In the genomic region with DNA sequence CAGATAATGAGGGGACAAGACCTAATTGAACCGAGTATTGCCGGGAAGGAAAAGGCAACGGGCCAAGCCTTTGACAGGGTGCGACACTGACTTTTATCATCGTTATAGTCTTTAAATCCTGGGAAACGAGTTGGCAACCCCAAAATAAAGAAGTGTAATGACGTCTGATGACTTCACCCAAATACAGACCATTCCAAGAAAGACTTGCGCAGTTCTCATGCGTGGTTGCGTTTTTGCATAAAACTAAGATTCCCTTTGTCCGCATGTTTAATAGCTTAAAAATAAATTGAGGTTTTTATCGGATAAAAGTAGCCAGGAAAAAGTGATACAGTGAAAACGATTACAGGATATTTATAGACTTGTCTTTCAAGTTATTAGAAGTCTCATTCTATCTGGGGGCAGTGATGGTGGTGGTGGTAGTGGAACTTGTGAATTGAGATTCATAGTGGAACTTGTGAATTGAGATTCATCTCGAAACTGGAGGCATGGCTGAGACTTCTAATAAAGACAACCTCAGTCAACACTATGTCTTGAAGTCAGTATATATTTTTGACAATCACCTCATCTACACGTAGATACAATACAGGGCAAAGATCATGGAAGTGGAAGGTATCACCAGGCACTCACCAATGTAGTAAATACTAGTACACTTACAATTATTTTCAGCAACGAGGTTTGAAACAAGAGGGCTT, we compare ENCODE assay signal across 8 cellular contexts. TPM values are rescaled to one million over a fixed set of nuclear protein-coding genes. Genes with fewer than 3 reads are reported as not detected.
DNase-seq lines count a peak whose midpoint lies in the region; ATAC-seq, FAIRE-seq and TF ChIP-seq lines count a peak whose summit lies in the region.

No MANE protein-coding gene starts in this region.

- WGBS in GM12878 (ENCODE audit: insufficient coverage, insufficient replicate concordance, low lambda C conversion rate, missing lambda C conversion rate) = under 1% methylated on average over 16 of the region's 16 CpGs
- WGBS in lung, 2 donors = 24% methylated on average over 16 of the region's 16 CpGs

- peak; percentile 23 for ATAC-seq in GM19467 (IDR thresholded peaks at IDR 0.05; ENCODE audit: unreplicated experiment)
- ATAC-seq in GM12878 = peak; percentile 46
- ATAC-seq in lung (ENCODE audit: insufficient read depth, low FRiP score) = no peak

- in situ Hi-C loops in GM12878 (cut with MboI) = loop anchor here (5.0 to 25.0 kb wide), 2 partner anchors 56 to 1274 kb away; a partner anchor contains a TSS

- SMC1A ChIA-PET in GM12878 (lab: Charles Lee; ENCODE audit: uncharacterized antibody, unreplicated experiment) = interaction anchor here (0.6 to 4.7 kb wide), 18 partner anchors 12 to 228 kb away, joined by 3 to 60 read pairs (median 4); no protein-coding TSS in a partner anchor

- TF ChIP-seq RAD21 in GM12878 (IDR thresholded peaks at IDR 0.05; ENCODE audit: insufficient read depth, low read depth, low read length) = no peak

- peak overlapping the region; percentile 99 for H3K9ac ChIP-seq in GM12878 (ENCODE audit: control insufficient read depth, insufficient read depth, low read length)

- peak; percentile 78 for FAIRE-seq in GM12878 (lab: Jason Lieb, UNC)

- TSS peak; percentile 97 for BruUV-seq in GM12878 (replicated peaks; lab: Mats Ljungman, UMichigan)

- H3K27ac ChIP-seq in C4-2B = peak overlapping the region; percentile 93
- H3K27ac ChIP-seq in GM12878 (ENCODE audit: control insufficient read depth, insufficient read depth) = peak overlapping the region; percentile 100
- H3K27ac ChIP-seq in lung (ENCODE audit: low read depth in 1 of 2, low read length in 1 of 2) = peak overlapping the region; percentile 82 to 96
- peak overlapping the region; percentile 90 for H3K27ac ChIP-seq in substantia nigra (ENCODE audit: low read depth, low read length, poor library complexity, severe bottlenecking)

- peak overlapping the region; percentile 73 for H2AFZ ChIP-seq in GM12878 (ENCODE audit: control insufficient read depth, low read depth, low read length)

- TF ChIP-seq POLR2A in GM12878 (IDR thresholded peaks at IDR 0.05; ENCODE audit: low read depth, low read length) = no peak

- no peak for TF ChIP-seq CTCF in C4-2B (conservative IDR thresholded peaks at IDR 0.05)
- TF ChIP-seq CTCF in GM12878 (IDR thresholded peaks at IDR 0.05 in 2 of 3, conservative IDR thresholded peaks at IDR 0.05 in 1 of 3; ENCODE audit: control insufficient read depth in 2 of 3, extremely low read depth in 1 of 3, insufficient read depth in 1 of 3, low read depth in 3 of 3, low read length in 3 of 3) = no peak
- TF ChIP-seq CTCF in lung (IDR thresholded peaks at IDR 0.05; ENCODE audit: control extremely low read depth, extremely low read depth) = no peak

- intact Hi-C loops in GM12878 (cut with micrococcal nuclease; ENCODE audit: unreplicated experiment) = loop anchor here (1.0 to 10.0 kb wide), 5 partner anchors 60 to 1271 kb away; a partner anchor contains a TSS

- peaks cover 41% of the 10 kb centered on the region for H3K79me2 ChIP-seq in GM12878 (ENCODE audit: control insufficient read depth, insufficient read depth, low read length)

- DNase-seq in M059J (ENCODE audit: low read depth) (peak; percentile 51), GM12878 (ENCODE audit: low read depth, low spot score) (peak; percentile 87), lung (ENCODE audit: low spot score) (no peak), substantia nigra (lab: John Stamatoyannopoulos, UW) (peak in 2 of 49 donors; percentile 24 to 67), EL (no peak), NCI-H2107 (lab: John Stamatoyannopoulos, UW) (no peak)

- H3K9me3 ChIP-seq in GM12878 (replicated peaks; ENCODE audit: control insufficient read depth, insufficient read depth, low read length) (no peaks in the 10 kb centered on the region), lung (ENCODE audit: control insufficient read depth in 2 of 2, insufficient read depth in 1 of 2, low read length in 1 of 2) (no peaks in the 10 kb centered on the region)

- TF ChIP-seq EP300 in GM12878 (IDR thresholded peaks at IDR 0.05; ENCODE audit: borderline replicate concordance in 1 of 2, control insufficient read depth in 1 of 2, low read depth in 2 of 2, low read length in 2 of 2) = peak; percentile 88 to 97

- H3K4me3 ChIP-seq in GM12878 (peak overlapping the region; percentile 99), lung (peak overlapping the region; percentile 68)

- H3K27me3 ChIP-seq in GM12878 (replicated peaks in 1 of 2; ENCODE audit: control insufficient read depth in 2 of 2, insufficient read depth in 2 of 2, low read length in 1 of 2) (no peaks in the 10 kb centered on the region), lung (ENCODE audit: control insufficient read depth, insufficient read depth) (no peaks in the 10 kb centered on the region)

- H3K36me3 ChIP-seq in GM12878 (ENCODE audit: control insufficient read depth in 2 of 2, insufficient read depth in 2 of 2, low read length in 1 of 2) = no peaks in the 10 kb centered on the region
- no peaks in the 10 kb centered on the region for H3K36me3 ChIP-seq in lung (ENCODE audit: control insufficient read depth in 2 of 2, insufficient read depth in 2 of 2, low read length in 2 of 2)

- no peaks in the 10 kb centered on the region for H4K20me1 ChIP-seq in GM12878 (ENCODE audit: control insufficient read depth, insufficient read depth)

- peak overlapping the region; percentile 99 for H3K4me2 ChIP-seq in GM12878 (ENCODE audit: control insufficient read depth, insufficient read depth)

- POLR2A ChIA-PET in GM12878 (lab: Charles Lee) = interaction anchor here (0.7 to 4.3 kb wide), 11 partner anchors 14 to 176 kb away, joined by 3 to 47 read pairs (median 7); no protein-coding TSS in a partner anchor

- H3K4me1 ChIP-seq in GM12878 (ENCODE audit: control insufficient read depth, insufficient read depth, low read length) (peaks cover 3% of the 10 kb centered on the region), lung (ENCODE audit: control insufficient read depth in 2 of 2, insufficient read depth in 2 of 2, low read length in 2 of 2) (peaks cover 2 to 6% of the 10 kb centered on the region in 2 donors)

- CTCF ChIA-PET in GM12878 (lab: Yijun Ruan, JAX) = interaction anchor here (0.7 to 3.3 kb wide), 11 partner anchors 61 to 176 kb away, joined by 3 to 21 read pairs (median 4); no protein-coding TSS in a partner anchor

- RAD21 ChIA-PET in GM12878 (lab: Charles Lee; ENCODE audit: unreplicated experiment) = interaction anchor here (0.9 to 7.8 kb wide), 15 partner anchors 11 to 227 kb away, joined by 3 to 87 read pairs (median 9); a partner anchor contains a TSS

TF ChIP-seq in GM12878, 131 proteins besides CTCF, POLR2A, EP300 and RAD21 (continues in another document):
- peak; percentile 87; the same call in 1 of the 2 replicates for TF ChIP-seq JUND (IDR thresholded peaks at IDR 0.05; ENCODE audit: low read depth, low read length)
- no peak for TF ChIP-seq RELA (IDR thresholded peaks at IDR 0.05; ENCODE audit: borderline replicate concordance, partially characterized antibody)
- peak; percentile 95 for TF ChIP-seq MTA2 (IDR thresholded peaks at IDR 0.05; ENCODE audit: low read depth)
- TF ChIP-seq RUNX3 (IDR thresholded peaks at IDR 0.05; ENCODE audit: low read length) = peak; percentile 81
- TF ChIP-seq, protein P1, sequence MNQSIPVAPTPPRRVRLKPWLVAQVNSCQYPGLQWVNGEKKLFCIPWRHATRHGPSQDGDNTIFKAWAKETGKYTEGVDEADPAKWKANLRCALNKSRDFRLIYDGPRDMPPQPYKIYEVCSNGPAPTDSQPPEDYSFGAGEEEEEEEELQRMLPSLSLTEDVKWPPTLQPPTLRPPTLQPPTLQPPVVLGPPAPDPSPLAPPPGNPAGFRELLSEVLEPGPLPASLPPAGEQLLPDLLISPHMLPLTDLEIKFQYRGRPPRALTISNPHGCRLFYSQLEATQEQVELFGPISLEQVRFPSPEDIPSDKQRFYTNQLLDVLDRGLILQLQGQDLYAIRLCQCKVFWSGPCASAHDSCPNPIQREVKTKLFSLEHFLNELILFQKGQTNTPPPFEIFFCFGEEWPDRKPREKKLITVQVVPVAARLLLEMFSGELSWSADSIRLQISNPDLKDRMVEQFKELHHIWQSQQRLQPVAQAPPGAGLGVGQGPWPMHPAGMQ (IDR thresholded peaks at IDR 0.05; ENCODE audit: borderline replicate concordance) = no peak
- TF ChIP-seq TCF3 (IDR thresholded peaks at IDR 0.05; ENCODE audit: borderline replicate concordance, insufficient read depth, low read depth, low read length) = no peak
- TF ChIP-seq ZNF274 (IDR thresholded peaks at IDR 0.05; ENCODE audit: insufficient read depth, insufficient read length) = no peak
- 0 out of 2 replicates have a peak, but pooled peaks have one; percentile 5 for TF ChIP-seq SMARCA5 (IDR thresholded peaks at IDR 0.05)
- TF ChIP-seq YY1 (IDR thresholded peaks at IDR 0.05; ENCODE audit: low read depth, low read length) = peak; percentile 53; the same call in 1 of the 2 replicates
- no peak for TF ChIP-seq RFX5 (IDR thresholded peaks at IDR 0.05; ENCODE audit: low read depth, low read length)

RNA-seq across cellular contexts. Expression of a gene that starts 1.2 kb away (rescaled TPM):
- total RNA-seq in M059J (2014; rRNA removed; shearing (Covaris generic)) = 204 and 300 TPM in 2 replicates
- 297 and 310 TPM in 2 replicates for total RNA-seq in GM12878 (2013; cell fraction: nucleolus; rRNA removed)
- total RNA-seq in GM12878 (2014; rRNA removed) (70.4 and 89.2 TPM in 2 replicates), GM12878 (2014; rRNA removed; fragmentation: Illumina TruSeq; extraction: Trizol) (112 and 115 TPM in 2 replicates), GM12878 (2021) (97.0 and 102 TPM in 2 replicates), lung (100 to 1,000 TPM; 227 to 469 TPM)
- 32.0 TPM for polyA plus RNA-seq in GM12878 (2011; ENCODE audit: low read depth)
- polyA plus RNA-seq in GM12878 (2011; rRNA removed) (173 and 276 TPM in 2 replicates), GM12878 (2014; fragmentation: Illumina TruSeq; extraction: Trizol) (96.3 and 122 TPM in 2 replicates), GM12878 (2014; fragmentation: Nextera tagmentation; extraction: Ambion mirVana) (10 to 100 TPM; 28.3 to 29.9 TPM), GM12878 (2014; rRNA removed) (43.6 and 60.3 TPM in 2 replicates), GM12878 (2016; fragmentation: Nextera tagmentation; extraction: Ambion mirVana) (10 to 100 TPM; 67.5 to 79.6 TPM), lung (1,000 to 10,000 TPM in 1 of 2 donors, 10 to 100 TPM in 1; 73.3 to 1,250 TPM)
- 44.5 and 59.5 TPM in 2 replicates for polyA plus RNA-seq in GM12878 (2011; cell fraction: cytosol; rRNA removed)
- 67.0 and 82.7 TPM in 2 replicates for polyA plus RNA-seq in GM12878 (2011; cell fraction: nucleus; rRNA removed)
- polyA plus RNA-seq in GM12878 (2012) = 61.5 and 107 TPM in 2 replicates
- polyA minus RNA-seq in GM12878 (2011; rRNA and poly(A)+ RNA removed) = 113 and 151 TPM in 2 replicates
- 137 and 168 TPM in 2 replicates for polyA minus RNA-seq in GM12878 (2011; cell fraction: cytosol; rRNA and poly(A)+ RNA removed)
- 153 and 201 TPM in 2 replicates for polyA minus RNA-seq in GM12878 (2011; cell fraction: nucleus; rRNA and poly(A)+ RNA removed)

Comparison
In these comparisons a context has a peak if more than half of its experiments do, and no peak if none do; other contexts are left out.
1. DNase-seq: peak in M059J (single experiment) and GM12878 (single experiment); none in lung (single experiment), EL (single experiment) and NCI-H2107 (single experiment).
2. Peak in every context shown above with its lines, with median percentiles within 50 percentile points of each other: H3K27ac ChIP-seq.